In genomic region chr1:31702836-31703404, GRCh38 we compare ENCODE assay signal across 12 cellular contexts. TPM values are rescaled to one million over a fixed set of nuclear protein-coding genes. Genes with fewer than 3 reads are reported as not detected.
DNase-seq lines count a peak whose midpoint lies in the region; TF ChIP-seq lines count a peak whose summit lies in the region.
"Had no signal": no experiment of that assay in that cellular context is flagged by ENCODE, and none has a peak within 500 bp of the region (broad histone marks: within the 10 kb centered on the region; RNA-seq: fewer than 3 reads in every experiment).

No MANE protein-coding gene starts in this region.

- H3K4me3 ChIP-seq in Peyer's patch, result peak overlapping the region in 2 of 4 donors; percentile 22 to 42
- peak overlapping the region; percentile 4 for H3K4me3 ChIP-seq in colonic mucosa

- TF ChIP-seq POLR2A in Peyer's patch (IDR thresholded peaks at IDR 0.05), result no peak

- no peaks in the 10 kb centered on the region for H3K36me3 ChIP-seq in Peyer's patch
- H3K36me3 ChIP-seq in colonic mucosa, result no peaks in the 10 kb centered on the region

- DNase-seq in Peyer's patch (no peak), colonic mucosa (no peak), mesothelial cell of epicardium (ENCODE audit: low spot score in 2 of 2, unreplicated experiment in 2 of 2) (no peak), type B pancreatic cell (ENCODE audit: extremely low spot score, unreplicated experiment) (no peak), SW480 (ENCODE audit: low spot score) (no peak), foreskin melanocyte (no peak), GM19240 (ENCODE audit: insufficient read length, low spot score) (no peak)
- DNase-seq in stimulated activated naive CD4-positive, alpha-beta T cell (lab: John Stamatoyannopoulos, UW), result no peak
- DNase-seq: activated effector memory CD4-positive, alpha-beta T cell treated with anti-CD3 and anti-CD28 coated beads, Interleukin-2, amount 50 U/mL, for 16 hours; Kasumi-1; NCI-H2171; PC-3 had no signal

- no peaks in the 10 kb centered on the region for H3K27me3 Mint-ChIP-seq in mesothelial cell of epicardium (ENCODE audit: low read depth)
- peaks cover 20% of the 10 kb centered on the region for H3K27me3 Mint-ChIP-seq in type B pancreatic cell

- no peaks in the 10 kb centered on the region for H3K9me3 Mint-ChIP-seq in mesothelial cell of epicardium
- H3K9me3 Mint-ChIP-seq in type B pancreatic cell, result no peaks in the 10 kb centered on the region

- H3K27ac Mint-ChIP-seq in mesothelial cell of epicardium, result peak overlapping the region; percentile 96
- H3K27ac Mint-ChIP-seq in type B pancreatic cell, result no peak overlapping the region

- H3K4me3 Mint-ChIP-seq in mesothelial cell of epicardium (peak overlapping the region; percentile 73), type B pancreatic cell (peak overlapping the region; percentile 76)

- intact Hi-C loops in colonic mucosa (cut with DNase I), result no loop called here

- H3K4me1 ChIP-seq in Peyer's patch, result peaks cover 0 to 35% (median 18%) of the 10 kb centered on the region in 4 donors
- H3K4me1 ChIP-seq in colonic mucosa, result peaks cover 14% of the 10 kb centered on the region

- peaks cover 12% of the 10 kb centered on the region for H3K36me3 Mint-ChIP-seq in mesothelial cell of epicardium
- H3K36me3 Mint-ChIP-seq in type B pancreatic cell, result no peaks in the 10 kb centered on the region

- peak overlapping the region; percentile 52 to 57 for H3K9ac ChIP-seq in colonic mucosa (ENCODE audit: low read depth in 2 of 2, low read length in 2 of 2)

- H3K9me3 ChIP-seq in Peyer's patch (no peaks in the 10 kb centered on the region), colonic mucosa (no peaks in the 10 kb centered on the region)

- TF ChIP-seq CTCF in Peyer's patch (IDR thresholded peaks at IDR 0.05) (no peak), colonic mucosa (IDR thresholded peaks at IDR 0.05) (no peak), mesothelial cell of epicardium (IDR thresholded peaks at IDR 0.05; ENCODE audit: unreplicated experiment) (no peak), type B pancreatic cell (conservative IDR thresholded peaks at IDR 0.05) (no peak)

- H3K4me1 Mint-ChIP-seq in mesothelial cell of epicardium (peaks cover 73% of the 10 kb centered on the region), type B pancreatic cell (ENCODE audit: unreplicated experiment) (peaks cover 65% of the 10 kb centered on the region)

- H3K27ac ChIP-seq in Peyer's patch (peak overlapping the region in 3 of 4 donors; percentile 72 to 88 (median 85)), colonic mucosa (no peak overlapping the region)

- no peaks in the 10 kb centered on the region for H3K27me3 ChIP-seq in Peyer's patch
- no peaks in the 10 kb centered on the region for H3K27me3 ChIP-seq in colonic mucosa

RNA-seq across cellular contexts. Expression of gene COL16A1, which starts 0.9 kb away (rescaled TPM):
- 100 to 1,000 TPM in 1 of 4 donors, 10 to 100 TPM in 3; 18.2 to 201 (median 58.3) TPM for total RNA-seq in Peyer's patch
- 10 to 100 TPM in 1 of 2 donors, 1 to 10 TPM in 1; 9.0 to 15.4 TPM for total RNA-seq in colonic mucosa
- 365 to 389 TPM (median 380 TPM) in 3 replicates for total RNA-seq in mesothelial cell of epicardium
- 4.6 and 53.5 TPM in 2 replicates for total RNA-seq in type B pancreatic cell (ENCODE audit: low replicate concordance)

RNA-seq across cellular contexts. Expression of gene PEF1, which starts 58.2 kb away (rescaled TPM):
- 100 to 1,000 TPM in 1 of 4 donors, 10 to 100 TPM in 3; 49.5 to 116 (median 59.8) TPM for total RNA-seq in Peyer's patch
- total RNA-seq in colonic mucosa, result 10 to 100 TPM; 57.5 to 67.8 TPM
- total RNA-seq in mesothelial cell of epicardium, result 42.6 to 43.8 TPM (median 43.8 TPM) in 3 replicates
- total RNA-seq in type B pancreatic cell (ENCODE audit: low replicate concordance), result 45.2 and 48.3 TPM in 2 replicates
